Comparison of ENCODE assay signal across 28 cellular contexts in the genomic region with DNA sequence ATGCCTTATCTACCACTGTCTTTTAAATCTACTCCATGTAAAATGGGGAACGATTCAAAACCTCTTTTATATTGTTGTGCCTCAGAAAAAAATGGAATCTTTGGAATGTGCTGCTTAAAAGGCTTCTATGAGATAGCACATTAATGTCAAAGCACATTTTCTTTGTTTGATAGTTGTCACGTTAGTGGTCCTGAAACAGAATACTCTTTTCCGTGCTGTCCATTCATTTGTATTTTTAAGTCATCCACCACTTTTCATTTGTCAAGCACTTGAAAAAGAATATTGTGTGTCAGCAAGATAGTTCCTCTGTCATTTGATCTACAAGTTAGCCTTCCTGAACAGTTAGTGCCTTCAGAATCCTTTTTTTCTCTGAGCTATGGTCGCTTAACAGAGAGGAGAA.
DNase-seq lines count a peak whose midpoint lies in the region; ATAC-seq and TF ChIP-seq lines count a peak whose summit lies in the region.
"Had no signal": no experiment of that assay in that cellular context is flagged by ENCODE, and none has a peak within 500 bp of the region (broad histone marks: within the 10 kb centered on the region; RNA-seq: fewer than 3 reads in every experiment).

No MANE protein-coding gene starts in this region.

- H3K27ac Mint-ChIP-seq in activated T-cell treated with anti-CD3 and anti-CD28 coated beads, Interleukin-2, amount 50 U/mL, for 72 hours = peak overlapping the region; percentile 16
- no peak overlapping the region for H3K27ac Mint-ChIP-seq in neural progenitor cell
- H3K27ac Mint-ChIP-seq: activated naive CD8-positive, alpha-beta T cell treated with anti-CD3 and anti-CD28 coated beads for 36 hours; B cell; progenitor cell of endocrine pancreas; stimulated activated naive CD8-positive, alpha-beta T cell treated with anti-CD3 and anti-CD28 coated beads, Interleukin-15, Interleukin-2, amounts not matched to agents 100 ng/mL and 50 ng/mL, for 24 hours had no signal

- H3K9me3 ChIP-seq in iPS-18a (ENCODE audit: control insufficient read depth, low read depth, low read length) (no peaks in the 10 kb centered on the region), neural progenitor cell (ENCODE audit: low read depth) (no peaks in the 10 kb centered on the region)
- H3K9me3 ChIP-seq: ascending aorta, neutrophil, thyroid gland had no signal

- H4K20me1 ChIP-seq in neural progenitor cell (ENCODE audit: low read depth) = no peaks in the 10 kb centered on the region

- peaks cover 24% of the 10 kb centered on the region for H3K4me1 ChIP-seq in iPS-18a (ENCODE audit: control insufficient read depth, low read depth, low read length)
- H3K4me1 ChIP-seq in neural progenitor cell = peaks cover 17% of the 10 kb centered on the region
- H3K4me1 ChIP-seq: ascending aorta had no signal

- peaks cover 67% of the 10 kb centered on the region for H3K4me1 Mint-ChIP-seq in activated T-cell treated with anti-CD3 and anti-CD28 coated beads, Interleukin-2, amount 50 U/mL, for 72 hours (ENCODE audit: low read depth)
- peaks cover 15% of the 10 kb centered on the region for H3K4me1 Mint-ChIP-seq in neural progenitor cell

- peak overlapping the region; percentile 8 for H3K4me3 ChIP-seq in iPS-18a (ENCODE audit: low read length)
- H3K4me3 ChIP-seq in neural progenitor cell = no peak overlapping the region
- H3K4me3 ChIP-seq: ascending aorta, thyroid gland had no signal

- no peaks in the 10 kb centered on the region for H3F3A ChIP-seq in neural progenitor cell (ENCODE audit: low read depth)

- no peak for DNase-seq in activated T-cell treated with anti-CD3 and anti-CD28 coated beads, Interleukin-2, amount 50 U/mL, for 72 hours
- DNase-seq in activated T-cell treated with anti-CD3 and anti-CD28 coated beads, Interleukin-2, amount 50 U/mL, for 48 hours = no peak
- DNase-seq in neural progenitor cell (ENCODE audit: low spot score) (no peak), DMS79 treated with DMSO at 0.1 percent for 48 hours (lab: John Stamatoyannopoulos, UW) (no peak)
- no peak for DNase-seq in stimulated activated CD4-positive, alpha-beta T cell treated with anti-CD3 and anti-CD28 coated beads, Interleukin-12 subunit alpha, Interleukin-12 subunit beta, amount 100 ng/mL, for 4 hours
- DNase-seq: activated CD4-positive, alpha-beta T cell treated with anti-CD3 and anti-CD28 coated beads, Interleukin-2, amount 50 U/mL, for 1 hour; activated naive CD8-positive, alpha-beta T cell treated with anti-CD3 and anti-CD28 coated beads for 36 hours; caudate nucleus; CD8-positive, alpha-beta memory T cell; left ventricle myocardium superior; NCI-H1092; NCI-H187; NCI-H526; SHP77; T1000; thyroid gland; WERI-Rb-1 had no signal

- no peak for TF ChIP-seq CTCF in neural progenitor cell (IDR thresholded peaks at IDR 0.05)

- H3K27ac ChIP-seq in iPS-18a (ENCODE audit: low read length) (no peak overlapping the region), neural progenitor cell (no peak overlapping the region)
- H3K27ac ChIP-seq: ascending aorta, neutrophil, thyroid gland, WERI-Rb-1 had no signal

- peaks cover 21% of the 10 kb centered on the region for H3K27me3 Mint-ChIP-seq in activated T-cell treated with anti-CD3 and anti-CD28 coated beads, Interleukin-2, amount 50 U/mL, for 72 hours (ENCODE audit: low read depth)
- H3K27me3 Mint-ChIP-seq in neural progenitor cell (ENCODE audit: insufficient read depth, low read depth) = no peaks in the 10 kb centered on the region
- H3K27me3 Mint-ChIP-seq: IgD-negative memory B cell, progenitor cell of endocrine pancreas had no signal

- no peak overlapping the region for H2AFZ ChIP-seq in neural progenitor cell (replicated peaks)

- H3K36me3 Mint-ChIP-seq in activated T-cell treated with anti-CD3 and anti-CD28 coated beads, Interleukin-2, amount 50 U/mL, for 72 hours (ENCODE audit: insufficient read depth in 2 of 2) = peaks cover 11 to 15% of the 10 kb centered on the region in 2 donors
- H3K36me3 Mint-ChIP-seq in neural progenitor cell = no peaks in the 10 kb centered on the region
- H3K36me3 Mint-ChIP-seq: CD8-positive, alpha-beta memory T cell had no signal

- ATAC-seq in activated T-cell treated with anti-CD3 and anti-CD28 coated beads, Interleukin-2, amount 50 U/mL, for 72 hours (replicated peaks in 1 of 2) = no peak
- ATAC-seq in GM19397 (IDR thresholded peaks at IDR 0.05; ENCODE audit: unreplicated experiment) (no peak), esophagus mucosa (no peak)
- ATAC-seq: Panc1, sciatic nerve had no signal

- peaks cover 0 to 9% of the 10 kb centered on the region in 2 donors for H3K9me3 Mint-ChIP-seq in activated T-cell treated with anti-CD3 and anti-CD28 coated beads, Interleukin-2, amount 50 U/mL, for 72 hours
- no peaks in the 10 kb centered on the region for H3K9me3 Mint-ChIP-seq in neural progenitor cell
- H3K9me3 Mint-ChIP-seq: CD8-positive, alpha-beta memory T cell; stimulated activated naive CD8-positive, alpha-beta T cell treated with anti-CD3 and anti-CD28 coated beads, Interleukin-15, Interleukin-2, amounts not matched to agents 100 ng/mL and 50 ng/mL, for 24 hours had no signal

- peak overlapping the region; percentile 19 for H3K4me2 ChIP-seq in neural progenitor cell

- H3K36me3 ChIP-seq in iPS-18a (ENCODE audit: control insufficient read depth, low read depth, low read length) (no peaks in the 10 kb centered on the region), neural progenitor cell (no peaks in the 10 kb centered on the region)
- H3K36me3 ChIP-seq: ascending aorta, neutrophil, thyroid gland, WERI-Rb-1 had no signal

- no peak overlapping the region for H3K9ac ChIP-seq in iPS-18a (ENCODE audit: low read length)
- no peak overlapping the region for H3K9ac ChIP-seq in neural progenitor cell

- H3K4me3 Mint-ChIP-seq in activated T-cell treated with anti-CD3 and anti-CD28 coated beads, Interleukin-2, amount 50 U/mL, for 72 hours = peak overlapping the region in 1 of 2 donors; percentile 25
- no peak overlapping the region for H3K4me3 Mint-ChIP-seq in neural progenitor cell
- H3K4me3 Mint-ChIP-seq: activated naive CD8-positive, alpha-beta T cell treated with anti-CD3 and anti-CD28 coated beads for 36 hours; B cell; CD8-positive, alpha-beta memory T cell; IgD-negative memory B cell; stimulated activated naive CD8-positive, alpha-beta T cell treated with anti-CD3 and anti-CD28 coated beads, Interleukin-15, Interleukin-2, amounts not matched to agents 100 ng/mL and 50 ng/mL, for 24 hours had no signal

- no peaks in the 10 kb centered on the region for H3K79me2 ChIP-seq in neural progenitor cell (ENCODE audit: low read depth)

- H3K27me3 ChIP-seq in iPS-18a (ENCODE audit: control insufficient read depth, insufficient read depth, low read length) = no peaks in the 10 kb centered on the region
- no peaks in the 10 kb centered on the region for H3K27me3 ChIP-seq in neural progenitor cell
- H3K27me3 ChIP-seq: ascending aorta, neutrophil, thyroid gland had no signal
